In the genomic region with DNA sequence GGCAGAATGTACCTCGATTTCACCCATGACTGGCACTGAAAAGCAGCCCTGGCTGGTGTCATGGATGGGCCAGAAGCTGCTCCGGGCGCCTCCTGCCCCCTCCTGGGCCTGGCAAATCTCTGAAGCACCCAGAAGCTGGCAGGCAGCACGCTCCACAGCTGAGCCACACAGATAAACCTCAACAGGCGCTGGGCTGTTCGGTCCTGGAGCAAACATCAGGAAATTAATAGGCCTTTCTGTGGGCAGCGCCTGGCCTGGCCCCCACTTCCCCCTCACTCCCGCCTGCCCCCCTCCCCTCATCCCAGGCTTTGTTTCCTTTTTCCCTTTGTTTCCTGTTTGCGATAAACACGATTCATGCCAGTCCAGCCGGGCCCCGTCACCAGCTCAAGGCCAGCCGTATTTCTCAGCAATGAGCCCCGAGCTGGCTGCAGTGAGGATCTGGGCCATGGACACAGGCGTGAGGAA, we compare ENCODE assay signal across 1 cellular context.
TF ChIP-seq lines count a peak whose summit lies in the region.

No MANE protein-coding gene starts in this region.

TF ChIP-seq in HepG2, 621 proteins besides CTCF, POLR2A, EP300 and RAD21:
- TF ChIP-seq FOSL2 (CRISPR knock-in tag; IDR thresholded peaks at IDR 0.05) (peak; percentile 42), SOX6 (IDR thresholded peaks at IDR 0.05) (no peak), SOX6 (CRISPR knock-in tag; IDR thresholded peaks at IDR 0.05) (0 out of 2 replicates have a peak, but pooled peaks have one; percentile 11), SOX5 (CRISPR knock-in tag; IDR thresholded peaks at IDR 0.05; ENCODE audit: borderline replicate concordance) (0 out of 2 replicates have a peak, but pooled peaks have one; percentile 12), ZNF34 (CRISPR knock-in tag; IDR thresholded peaks at IDR 0.05; ENCODE audit: borderline replicate concordance) (no peak)
- TF ChIP-seq, protein P1, sequence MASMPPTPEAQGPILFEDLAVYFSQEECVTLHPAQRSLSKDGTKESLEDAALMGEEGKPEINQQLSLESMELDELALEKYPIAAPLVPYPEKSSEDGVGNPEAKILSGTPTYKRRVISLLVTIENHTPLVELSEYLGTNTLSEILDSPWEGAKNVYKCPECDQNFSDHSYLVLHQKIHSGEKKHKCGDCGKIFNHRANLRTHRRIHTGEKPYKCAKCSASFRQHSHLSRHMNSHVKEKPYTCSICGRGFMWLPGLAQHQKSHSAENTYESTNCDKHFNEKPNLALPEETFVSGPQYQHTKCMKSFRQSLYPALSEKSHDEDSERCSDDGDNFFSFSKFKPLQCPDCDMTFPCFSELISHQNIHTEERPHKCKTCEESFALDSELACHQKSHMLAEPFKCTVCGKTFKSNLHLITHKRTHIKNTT (CRISPR knock-in tag; IDR thresholded peaks at IDR 0.05) = no peak
